Comparison of ENCODE assay signal across 17 cellular contexts in genomic region chr7:93194368-93194767, GRCh38. TPM values are rescaled to one million over a fixed set of nuclear protein-coding genes. Genes with fewer than 3 reads are reported as not detected.
DNase-seq lines count a peak whose midpoint lies in the region; ATAC-seq and TF ChIP-seq lines count a peak whose summit lies in the region.
"Had no signal": no experiment of that assay in that cellular context is flagged by ENCODE, and none has a peak within 500 bp of the region (broad histone marks: within the 10 kb centered on the region; RNA-seq: fewer than 3 reads in every experiment).

No MANE protein-coding gene starts in this region.

- POLR2A ChIA-PET in AG04450 (lab: Yijun Ruan, JAX) = no interaction called here

- TF ChIP-seq CTCF in AG04450 (IDR thresholded peaks at IDR 0.05; ENCODE audit: low read depth, low read length) (no peak), fibroblast of the aortic adventitia (IDR thresholded peaks at IDR 0.05; ENCODE audit: insufficient read depth, low read length) (no peak)

- no peak overlapping the region for H3K27ac ChIP-seq in AG04450 (ENCODE audit: low read depth, low read length)

- no peak for ATAC-seq in HG03432 (IDR thresholded peaks at IDR 0.05; ENCODE audit: unreplicated experiment)
- ATAC-seq: T-helper 17 cell had no signal

- H3K27me3 ChIP-seq in AG04450 (ENCODE audit: control insufficient read depth, insufficient read depth, low read length) = peaks cover 7% of the 10 kb centered on the region

- H3K4me3 ChIP-seq in AG04450 (ENCODE audit: low read depth, low read length) (no peak overlapping the region), fibroblast of the aortic adventitia (ENCODE audit: low read depth, low read length) (no peak overlapping the region)

- H3K9me3 ChIP-seq in AG04450 (ENCODE audit: control insufficient read depth, insufficient read depth, low read length) = no peaks in the 10 kb centered on the region

- CTCF ChIA-PET in AG04450 (lab: Charles Lee) = interaction anchor here (2.8 kb wide), 1 partner anchor 33 kb away, joined by 9 read pairs; no protein-coding TSS in a partner anchor

- DNase-seq in AG04450 (ENCODE audit: low read depth, low spot score) (peak; percentile 36), HCEC 1CT (peak; percentile 86), SW480 (ENCODE audit: low spot score) (peak; percentile 17), fibroblast of the aortic adventitia (ENCODE audit: low read depth) (peak; percentile 27), NCI-H2029 (lab: John Stamatoyannopoulos, UW) (no peak), mucosa of gallbladder (ENCODE audit: low spot score) (no peak)
- no peak for DNase-seq in stimulated activated CD4-positive, alpha-beta T cell treated with anti-CD3 and anti-CD28 coated beads, Interleukin-4, amount 100 ng/mL, for 24 hours
- DNase-seq: ACHN; activated T-cell treated with anti-CD3 and anti-CD28 coated beads, Interleukin-2, amount 50 U/mL, for 24 hours; cortex of kidney; immature natural killer cell; MM.1S; NCI-H2227 treated with DMSO at 0.1 percent for 48 hours; occipital lobe; T-helper 17 cell had no signal

RNA-seq across cellular contexts. Expression of gene HEPACAM2, which starts 31.9 kb away (rescaled TPM):
- polyA plus RNA-seq in AG04450 (2011; rRNA removed) = not detected in 2 replicates
- not detected in 2 replicates for polyA minus RNA-seq in AG04450 (2011; rRNA and poly(A)+ RNA removed)
- total RNA-seq in fibroblast of the aortic adventitia (ENCODE audit: low replicate concordance) = not detected in 2 replicates
- 1.2 TPM for total RNA-seq in mucosa of gallbladder
- total RNA-seq: mesothelial cell of epicardium, occipital lobe, T-helper 17 cell had no signal

RNA-seq across cellular contexts. Expression of gene VPS50, which starts 37.8 kb away (rescaled TPM):
- polyA plus RNA-seq in AG04450 (2011; rRNA removed) = 15.2 and 21.8 TPM in 2 replicates
- 18.4 and 35.6 TPM in 2 replicates for polyA minus RNA-seq in AG04450 (2011; rRNA and poly(A)+ RNA removed)
- total RNA-seq in fibroblast of the aortic adventitia (ENCODE audit: low replicate concordance) (32.3 and 50.0 TPM in 2 replicates), mucosa of gallbladder (21.0 TPM)

RNA-seq across cellular contexts. Expression of gene SAMD9L, which starts 46.2 kb away (rescaled TPM):
- polyA plus RNA-seq in AG04450 (2011; rRNA removed) = 2.9 and 4.3 TPM in 2 replicates
- polyA minus RNA-seq in AG04450 (2011; rRNA and poly(A)+ RNA removed) = 1.9 and 2.5 TPM in 2 replicates
- 22.6 and 39.4 TPM in 2 replicates for total RNA-seq in fibroblast of the aortic adventitia (ENCODE audit: low replicate concordance)
- total RNA-seq in mucosa of gallbladder = 6.4 TPM

Comparison
In these comparisons a context has a peak if more than half of its experiments do, and no peak if none do; other contexts are left out.
1. DNase-seq: peak in AG04450 (single experiment), HCEC 1CT (single experiment), SW480 (single experiment) and fibroblast of the aortic adventitia (single experiment); none in NCI-H2029 (single experiment), mucosa of gallbladder (single experiment) and stimulated activated CD4-positive, alpha-beta T cell treated with anti-CD3 and anti-CD28 coated beads, Interleukin-4, amount 100 ng/mL, for 24 hours (single experiment).